Comparison of ENCODE assay signal across 15 cellular contexts in genomic region chr2:20183373-20183772, GRCh38. TPM values are rescaled to one million over a fixed set of nuclear protein-coding genes. Genes with fewer than 3 reads are reported as not detected.
DNase-seq lines count a peak whose midpoint lies in the region; ATAC-seq, FAIRE-seq and TF ChIP-seq lines count a peak whose summit lies in the region.
"Had no signal": no experiment of that assay in that cellular context is flagged by ENCODE, and none has a peak within 500 bp of the region (broad histone marks: within the 10 kb centered on the region; RNA-seq: fewer than 3 reads in every experiment).

No MANE protein-coding gene starts in this region.

- DNase-seq in HTR-8/SVneo (ENCODE audit: insufficient read length, low spot score) = no peak
- DNase-seq in endothelial cell (ENCODE audit: low spot score) = no peak
- DNase-seq in lower lobe of right lung = no peak
- DNase-seq in upper lobe of left lung = no peak
- no peak for DNase-seq in glomerular visceral epithelial cell (ENCODE audit: extremely low spot score)
- DNase-seq in GM19238 (ENCODE audit: insufficient read length, low spot score) = no peak
- no peak for DNase-seq in NCI-H2081 treated with DMSO at 0.1 percent for 48 hours (lab: John Stamatoyannopoulos, UW)
- DNase-seq: AML-193; CD4-positive, CD25-positive, alpha-beta regulatory T cell; H7; KBM-7; NCI-H1092; NCI-H345; NCI-H69; SHP77 had no signal

- no peaks in the 10 kb centered on the region for H3K36me3 Mint-ChIP-seq in endothelial cell (ENCODE audit: low read depth, unreplicated experiment)
- H3K36me3 Mint-ChIP-seq: CD4-positive, CD25-positive, alpha-beta regulatory T cell had no signal

- H3K9me3 ChIP-seq in lower lobe of right lung (no peaks in the 10 kb centered on the region), upper lobe of left lung (no peaks in the 10 kb centered on the region)

- no peak for TF ChIP-seq EP300 in upper lobe of left lung (IDR thresholded peaks at IDR 0.05)

- no peaks in the 10 kb centered on the region for H3K9me3 Mint-ChIP-seq in endothelial cell (ENCODE audit: unreplicated experiment)
- H3K9me3 Mint-ChIP-seq: CD4-positive, CD25-positive, alpha-beta regulatory T cell had no signal

- peaks cover 9% of the 10 kb centered on the region for H3K4me1 Mint-ChIP-seq in endothelial cell (ENCODE audit: unreplicated experiment)
- H3K4me1 Mint-ChIP-seq: CD4-positive, CD25-positive, alpha-beta regulatory T cell had no signal

- TF ChIP-seq CTCF in endothelial cell (IDR thresholded peaks at IDR 0.05; ENCODE audit: unreplicated experiment) (no peak), lower lobe of right lung (IDR thresholded peaks at IDR 0.05) (no peak), upper lobe of left lung (IDR thresholded peaks at IDR 0.05) (no peak)

- H3K27me3 Mint-ChIP-seq in endothelial cell (ENCODE audit: unreplicated experiment) = peaks cover 6% of the 10 kb centered on the region
- H3K27me3 Mint-ChIP-seq: CD4-positive, CD25-positive, alpha-beta regulatory T cell had no signal

- H3K4me3 ChIP-seq in lower lobe of right lung (no peak overlapping the region), upper lobe of left lung (no peak overlapping the region)

- H3K27ac ChIP-seq in lower lobe of right lung (peak overlapping the region; percentile 82), upper lobe of left lung (peak overlapping the region; percentile 8 to 95 (median 76))

- no peak for TF ChIP-seq POLR2A in upper lobe of left lung (IDR thresholded peaks at IDR 0.05)

- ATAC-seq in lower lobe of right lung (no peak), upper lobe of left lung (ENCODE audit: low FRiP score in 2 of 2) (no peak)

- intact Hi-C loops in lower lobe of right lung (cut with DNase I) = no loop called here

- 66 to 71% methylated on average over 1 of the region's 1 CpG for WGBS in upper lobe of left lung, 2 donors

- peak; percentile 57 for FAIRE-seq in HTR-8/SVneo (lab: Jason Lieb, UNC)

- H3K36me3 ChIP-seq in lower lobe of right lung (no peaks in the 10 kb centered on the region), upper lobe of left lung (no peaks in the 10 kb centered on the region)

- H3K27me3 ChIP-seq in lower lobe of right lung (ENCODE audit: low read depth) (no peaks in the 10 kb centered on the region), upper lobe of left lung (no peaks in the 10 kb centered on the region)

- H3K4me1 ChIP-seq in lower lobe of right lung (peaks cover 72% of the 10 kb centered on the region), upper lobe of left lung (peaks cover 22 to 87% (median 63%) of the 10 kb centered on the region in 4 donors)

- H3K4me3 Mint-ChIP-seq in endothelial cell (ENCODE audit: unreplicated experiment) = no peak overlapping the region
- H3K4me3 Mint-ChIP-seq: CD4-positive, CD25-positive, alpha-beta regulatory T cell had no signal

- H3K27ac Mint-ChIP-seq in endothelial cell (ENCODE audit: unreplicated experiment) = peak overlapping the region; percentile 81
- H3K27ac Mint-ChIP-seq: CD4-positive, CD25-positive, alpha-beta regulatory T cell had no signal

RNA-seq across cellular contexts. Expression of gene SDC1, which starts 41.6 kb away (rescaled TPM):
- total RNA-seq in endothelial cell (ENCODE audit: unreplicated experiment) (3.6 TPM), lower lobe of right lung (90.0 TPM), upper lobe of left lung (100 to 1,000 TPM in 5 of 6 donors, 10 to 100 TPM in 1; 74.4 to 213 (median 154) TPM)
- total RNA-seq: CD4-positive, CD25-positive, alpha-beta regulatory T cell had no signal

Comparison
In these comparisons a context has a peak if more than half of its experiments do, and no peak if none do; other contexts are left out.
1. RNA of gene SDC1, which starts 41.6 kb away (total RNA-seq): 74.4 to 213 TPM in upper lobe of left lung and 90.0 TPM in lower lobe of right lung (single experiment); 3.6 TPM in endothelial cell (single experiment); every median in the first group is over 10 times any median in the second.